Comparison of ENCODE assay signal across 11 cellular contexts in genomic region chr19:19388568-19389555, GRCh38. TPM values are rescaled to one million over a fixed set of nuclear protein-coding genes. Genes with fewer than 3 reads are reported as not detected.
DNase-seq lines count a peak whose midpoint lies in the region; ATAC-seq and TF ChIP-seq lines count a peak whose summit lies in the region.
"Had no signal": no experiment of that assay in that cellular context is flagged by ENCODE, and none has a peak within 500 bp of the region (broad histone marks: within the 10 kb centered on the region; RNA-seq: fewer than 3 reads in every experiment).

No MANE protein-coding gene starts in this region.

- peak overlapping the region; percentile 46 for H3K27ac Mint-ChIP-seq in activated naive CD8-positive, alpha-beta T cell treated with anti-CD3 and anti-CD28 coated beads, Interleukin-2, amount 50 U/mL, for 24 hours

- H3K27me3 ChIP-seq in lower lobe of right lung (ENCODE audit: low read depth) (no peaks in the 10 kb centered on the region), tibial artery (no peaks in the 10 kb centered on the region)

- peak overlapping the region; percentile 92 for H3K4me3 Mint-ChIP-seq in activated T-cell treated with anti-CD3 and anti-CD28 coated beads, Interleukin-2, amount 50 U/mL, for 4 hours
- H3K4me3 Mint-ChIP-seq in activated naive CD8-positive, alpha-beta T cell treated with anti-CD3 and anti-CD28 coated beads, Interleukin-2, amount 50 U/mL, for 24 hours: peak overlapping the region; percentile 89

- H3K36me3 Mint-ChIP-seq in activated T-cell treated with anti-CD3 and anti-CD28 coated beads, Interleukin-2, amount 50 U/mL, for 4 hours (ENCODE audit: insufficient read depth): peaks cover 4% of the 10 kb centered on the region
- peaks cover 4% of the 10 kb centered on the region for H3K36me3 Mint-ChIP-seq in activated naive CD8-positive, alpha-beta T cell treated with anti-CD3 and anti-CD28 coated beads, Interleukin-2, amount 50 U/mL, for 24 hours (ENCODE audit: low read depth)

- TF ChIP-seq CTCF in lower lobe of right lung (IDR thresholded peaks at IDR 0.05) (no peak), tibial artery (IDR thresholded peaks at IDR 0.05) (no peak)

- H3K9me3 ChIP-seq in lower lobe of right lung (no peaks in the 10 kb centered on the region), tibial artery (no peaks in the 10 kb centered on the region)

- H3K27ac ChIP-seq in lower lobe of right lung: peak overlapping the region; percentile 57
- peak overlapping the region; percentile 67 to 84 for H3K27ac ChIP-seq in tibial artery

- DNase-seq in activated T-cell treated with anti-CD3 and anti-CD28 coated beads, Interleukin-2, amount 50 U/mL, for 4 hours: no peak
- no peak for DNase-seq in activated T-cell treated with anti-CD3 and anti-CD28 coated beads, Interleukin-2, amount 50 U/mL, for 48 hours
- DNase-seq in activated naive CD8-positive, alpha-beta T cell treated with anti-CD3 and anti-CD28 coated beads, Interleukin-2, amount 50 U/mL, for 24 hours: no peak
- DNase-seq in lower lobe of right lung (no peak), tibial artery (no peak), NCI-H510A (lab: John Stamatoyannopoulos, UW) (no peak), NCI-H2227 (lab: John Stamatoyannopoulos, UW; ENCODE audit: unreplicated experiment) (no peak)
- DNase-seq: cerebellar nuclear complex, midbrain, NCI-H1417 treated with DMSO at 0.1 percent for 48 hours had no signal

- H3K9me3 Mint-ChIP-seq in activated T-cell treated with anti-CD3 and anti-CD28 coated beads, Interleukin-2, amount 50 U/mL, for 4 hours: no peaks in the 10 kb centered on the region
- H3K9me3 Mint-ChIP-seq in activated naive CD8-positive, alpha-beta T cell treated with anti-CD3 and anti-CD28 coated beads, Interleukin-2, amount 50 U/mL, for 24 hours: no peaks in the 10 kb centered on the region

- intact Hi-C loops in lower lobe of right lung (cut with DNase I) (no loop called here), tibial artery (cut with DNase I; ENCODE audit: low total_unique reads) (no loop called here)

- H3K4me3 ChIP-seq in lower lobe of right lung (no peak overlapping the region), tibial artery (no peak overlapping the region)

- no peak for ATAC-seq in activated T-cell treated with anti-CD3 and anti-CD28 coated beads, Interleukin-2, amount 50 U/mL, for 4 hours
- no peak for ATAC-seq in activated naive CD8-positive, alpha-beta T cell treated with anti-CD3 and anti-CD28 coated beads, Interleukin-2, amount 50 U/mL, for 24 hours
- ATAC-seq in lower lobe of right lung: no peak
- ATAC-seq in GM18907 (IDR thresholded peaks at IDR 0.05; ENCODE audit: unreplicated experiment): no peak

- no peaks in the 10 kb centered on the region for H3K27me3 Mint-ChIP-seq in activated T-cell treated with anti-CD3 and anti-CD28 coated beads, Interleukin-2, amount 50 U/mL, for 4 hours (ENCODE audit: low read depth)
- no peaks in the 10 kb centered on the region for H3K27me3 Mint-ChIP-seq in activated naive CD8-positive, alpha-beta T cell treated with anti-CD3 and anti-CD28 coated beads, Interleukin-2, amount 50 U/mL, for 24 hours

- H3K4me1 Mint-ChIP-seq in activated T-cell treated with anti-CD3 and anti-CD28 coated beads, Interleukin-2, amount 50 U/mL, for 4 hours (ENCODE audit: low read depth): peaks cover 61% of the 10 kb centered on the region
- peaks cover 60% of the 10 kb centered on the region for H3K4me1 Mint-ChIP-seq in activated naive CD8-positive, alpha-beta T cell treated with anti-CD3 and anti-CD28 coated beads, Interleukin-2, amount 50 U/mL, for 24 hours

- H3K36me3 ChIP-seq in lower lobe of right lung: no peaks in the 10 kb centered on the region
- no peaks in the 10 kb centered on the region for H3K36me3 ChIP-seq in tibial artery

- H3K4me1 ChIP-seq in lower lobe of right lung: peaks cover 83% of the 10 kb centered on the region
- H3K4me1 ChIP-seq in tibial artery: peaks cover 0 to 72% (median 47%) of the 10 kb centered on the region in 4 donors

RNA-seq across cellular contexts. Expression of gene GATAD2A, which starts 16.6 kb away (rescaled TPM):
- 100 to 1,000 TPM; 187 to 240 (median 205) TPM for total RNA-seq in activated T-cell treated with anti-CD3 and anti-CD28 coated beads, Interleukin-2, amount 50 U/mL, for 4 hours
- 84.0 TPM for total RNA-seq in lower lobe of right lung
